ENCODE assay signal across 1 cellular context in the genomic region with DNA sequence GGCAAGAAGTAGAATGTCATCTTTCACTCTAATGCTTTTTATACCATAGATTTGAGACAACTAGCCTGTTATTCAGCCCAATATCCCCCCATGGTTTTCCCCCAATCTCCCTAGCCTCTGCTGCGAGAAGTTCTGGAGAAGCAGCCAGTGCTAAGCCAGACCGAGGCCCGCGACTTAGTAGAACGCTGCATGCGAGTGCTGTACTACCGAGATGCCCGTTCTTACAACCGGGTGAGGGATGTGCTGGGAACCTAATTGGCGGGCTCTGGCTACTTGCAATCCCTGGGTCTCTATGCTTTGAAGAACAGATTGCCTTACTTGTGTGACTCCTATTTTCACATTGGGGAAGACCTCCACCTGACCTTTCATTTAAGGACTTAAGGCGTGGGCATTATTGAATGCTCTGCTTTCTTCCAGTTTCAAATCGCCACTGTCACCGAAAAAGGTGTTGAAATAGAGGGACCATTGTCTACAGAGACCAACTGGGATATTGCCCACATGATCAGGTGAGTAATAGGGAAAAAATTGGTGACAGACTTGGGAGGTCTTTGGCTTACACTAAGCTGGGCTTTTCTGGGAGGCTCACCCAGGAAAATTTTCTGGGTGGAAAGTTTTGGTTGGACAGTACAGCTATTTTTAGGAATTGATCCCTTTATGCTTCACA.
TF ChIP-seq lines count a peak whose summit lies in the region.

No MANE protein-coding gene starts in this region.

TF ChIP-seq in GM12878, 131 proteins besides CTCF, POLR2A, EP300 and RAD21:
- TF ChIP-seq DPF2 (IDR thresholded peaks at IDR 0.05) (no peak), KLF5 (IDR thresholded peaks at IDR 0.05; ENCODE audit: partially characterized antibody) (no peak), CHD2 (IDR thresholded peaks at IDR 0.05; ENCODE audit: borderline replicate concordance, low read depth, low read length) (no peak), MEF2A (IDR thresholded peaks at IDR 0.05; ENCODE audit: insufficient read depth, low read depth, low read length) (no peak), KDM1A (IDR thresholded peaks at IDR 0.05; ENCODE audit: borderline replicate concordance) (no peak), CBX5 (IDR thresholded peaks at IDR 0.05; ENCODE audit: low read depth) (no peak), IKZF1 (conservative IDR thresholded peaks at IDR 0.05) (no peak), JUNB (IDR thresholded peaks at IDR 0.05) (no peak), WRNIP1 (IDR thresholded peaks at IDR 0.05; ENCODE audit: borderline replicate concordance, low read depth, low read length) (no peak), SIN3A (IDR thresholded peaks at IDR 0.05; ENCODE audit: low read depth, low read length) (no peak), SMAD5 (IDR thresholded peaks at IDR 0.05; ENCODE audit: low read depth) (no peak), CHD1 (IDR thresholded peaks at IDR 0.05; ENCODE audit: low read depth, low read length) (no peak)
- TF ChIP-seq, protein P1, sequence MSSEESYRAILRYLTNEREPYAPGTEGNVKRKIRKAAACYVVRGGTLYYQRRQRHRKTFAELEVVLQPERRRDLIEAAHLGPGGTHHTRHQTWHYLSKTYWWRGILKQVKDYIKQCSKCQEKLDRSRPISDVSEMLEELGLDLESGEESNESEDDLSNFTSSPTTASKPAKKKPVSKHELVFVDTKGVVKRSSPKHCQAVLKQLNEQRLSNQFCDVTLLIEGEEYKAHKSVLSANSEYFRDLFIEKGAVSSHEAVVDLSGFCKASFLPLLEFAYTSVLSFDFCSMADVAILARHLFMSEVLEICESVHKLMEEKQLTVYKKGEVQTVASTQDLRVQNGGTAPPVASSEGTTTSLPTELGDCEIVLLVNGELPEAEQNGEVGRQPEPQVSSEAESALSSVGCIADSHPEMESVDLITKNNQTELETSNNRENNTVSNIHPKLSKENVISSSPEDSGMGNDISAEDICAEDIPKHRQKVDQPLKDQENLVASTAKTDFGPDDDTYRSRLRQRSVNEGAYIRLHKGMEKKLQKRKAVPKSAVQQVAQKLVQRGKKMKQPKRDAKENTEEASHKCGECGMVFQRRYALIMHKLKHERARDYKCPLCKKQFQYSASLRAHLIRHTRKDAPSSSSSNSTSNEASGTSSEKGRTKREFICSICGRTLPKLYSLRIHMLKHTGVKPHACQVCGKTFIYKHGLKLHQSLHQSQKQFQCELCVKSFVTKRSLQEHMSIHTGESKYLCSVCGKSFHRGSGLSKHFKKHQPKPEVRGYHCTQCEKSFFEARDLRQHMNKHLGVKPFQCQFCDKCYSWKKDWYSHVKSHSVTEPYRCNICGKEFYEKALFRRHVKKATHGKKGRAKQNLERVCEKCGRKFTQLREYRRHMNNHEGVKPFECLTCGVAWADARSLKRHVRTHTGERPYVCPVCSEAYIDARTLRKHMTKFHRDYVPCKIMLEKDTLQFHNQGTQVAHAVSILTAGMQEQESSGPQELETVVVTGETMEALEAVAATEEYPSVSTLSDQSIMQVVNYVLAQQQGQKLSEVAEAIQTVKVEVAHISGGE (CRISPR knock-in tag; IDR thresholded peaks at IDR 0.05): no peak
- TF ChIP-seq, protein P2, sequence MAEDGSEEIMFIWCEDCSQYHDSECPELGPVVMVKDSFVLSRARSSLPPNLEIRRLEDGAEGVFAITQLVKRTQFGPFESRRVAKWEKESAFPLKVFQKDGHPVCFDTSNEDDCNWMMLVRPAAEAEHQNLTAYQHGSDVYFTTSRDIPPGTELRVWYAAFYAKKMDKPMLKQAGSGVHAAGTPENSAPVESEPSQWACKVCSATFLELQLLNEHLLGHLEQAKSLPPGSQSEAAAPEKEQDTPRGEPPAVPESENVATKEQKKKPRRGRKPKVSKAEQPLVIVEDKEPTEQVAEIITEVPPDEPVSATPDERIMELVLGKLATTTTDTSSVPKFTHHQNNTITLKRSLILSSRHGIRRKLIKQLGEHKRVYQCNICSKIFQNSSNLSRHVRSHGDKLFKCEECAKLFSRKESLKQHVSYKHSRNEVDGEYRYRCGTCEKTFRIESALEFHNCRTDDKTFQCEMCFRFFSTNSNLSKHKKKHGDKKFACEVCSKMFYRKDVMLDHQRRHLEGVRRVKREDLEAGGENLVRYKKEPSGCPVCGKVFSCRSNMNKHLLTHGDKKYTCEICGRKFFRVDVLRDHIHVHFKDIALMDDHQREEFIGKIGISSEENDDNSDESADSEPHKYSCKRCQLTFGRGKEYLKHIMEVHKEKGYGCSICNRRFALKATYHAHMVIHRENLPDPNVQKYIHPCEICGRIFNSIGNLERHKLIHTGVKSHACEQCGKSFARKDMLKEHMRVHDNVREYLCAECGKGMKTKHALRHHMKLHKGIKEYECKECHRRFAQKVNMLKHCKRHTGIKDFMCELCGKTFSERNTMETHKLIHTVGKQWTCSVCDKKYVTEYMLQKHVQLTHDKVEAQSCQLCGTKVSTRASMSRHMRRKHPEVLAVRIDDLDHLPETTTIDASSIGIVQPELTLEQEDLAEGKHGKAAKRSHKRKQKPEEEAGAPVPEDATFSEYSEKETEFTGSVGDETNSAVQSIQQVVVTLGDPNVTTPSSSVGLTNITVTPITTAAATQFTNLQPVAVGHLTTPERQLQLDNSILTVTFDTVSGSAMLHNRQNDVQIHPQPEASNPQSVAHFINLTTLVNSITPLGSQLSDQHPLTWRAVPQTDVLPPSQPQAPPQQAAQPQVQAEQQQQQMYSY (CRISPR knock-in tag; IDR thresholded peaks at IDR 0.05): no peak
- TF ChIP-seq, protein P3, sequence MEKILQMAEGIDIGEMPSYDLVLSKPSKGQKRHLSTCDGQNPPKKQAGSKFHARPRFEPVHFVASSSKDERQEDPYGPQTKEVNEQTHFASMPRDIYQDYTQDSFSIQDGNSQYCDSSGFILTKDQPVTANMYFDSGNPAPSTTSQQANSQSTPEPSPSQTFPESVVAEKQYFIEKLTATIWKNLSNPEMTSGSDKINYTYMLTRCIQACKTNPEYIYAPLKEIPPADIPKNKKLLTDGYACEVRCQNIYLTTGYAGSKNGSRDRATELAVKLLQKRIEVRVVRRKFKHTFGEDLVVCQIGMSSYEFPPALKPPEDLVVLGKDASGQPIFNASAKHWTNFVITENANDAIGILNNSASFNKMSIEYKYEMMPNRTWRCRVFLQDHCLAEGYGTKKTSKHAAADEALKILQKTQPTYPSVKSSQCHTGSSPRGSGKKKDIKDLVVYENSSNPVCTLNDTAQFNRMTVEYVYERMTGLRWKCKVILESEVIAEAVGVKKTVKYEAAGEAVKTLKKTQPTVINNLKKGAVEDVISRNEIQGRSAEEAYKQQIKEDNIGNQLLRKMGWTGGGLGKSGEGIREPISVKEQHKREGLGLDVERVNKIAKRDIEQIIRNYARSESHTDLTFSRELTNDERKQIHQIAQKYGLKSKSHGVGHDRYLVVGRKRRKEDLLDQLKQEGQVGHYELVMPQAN (conservative IDR thresholded peaks at IDR 0.05): no peak
- TF ChIP-seq, protein P4, sequence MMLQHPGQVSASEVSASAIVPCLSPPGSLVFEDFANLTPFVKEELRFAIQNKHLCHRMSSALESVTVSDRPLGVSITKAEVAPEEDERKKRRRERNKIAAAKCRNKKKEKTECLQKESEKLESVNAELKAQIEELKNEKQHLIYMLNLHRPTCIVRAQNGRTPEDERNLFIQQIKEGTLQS (IDR thresholded peaks at IDR 0.05; ENCODE audit: borderline replicate concordance, extremely low read depth, low read depth, low read length): no peak
- TF ChIP-seq, protein P5, sequence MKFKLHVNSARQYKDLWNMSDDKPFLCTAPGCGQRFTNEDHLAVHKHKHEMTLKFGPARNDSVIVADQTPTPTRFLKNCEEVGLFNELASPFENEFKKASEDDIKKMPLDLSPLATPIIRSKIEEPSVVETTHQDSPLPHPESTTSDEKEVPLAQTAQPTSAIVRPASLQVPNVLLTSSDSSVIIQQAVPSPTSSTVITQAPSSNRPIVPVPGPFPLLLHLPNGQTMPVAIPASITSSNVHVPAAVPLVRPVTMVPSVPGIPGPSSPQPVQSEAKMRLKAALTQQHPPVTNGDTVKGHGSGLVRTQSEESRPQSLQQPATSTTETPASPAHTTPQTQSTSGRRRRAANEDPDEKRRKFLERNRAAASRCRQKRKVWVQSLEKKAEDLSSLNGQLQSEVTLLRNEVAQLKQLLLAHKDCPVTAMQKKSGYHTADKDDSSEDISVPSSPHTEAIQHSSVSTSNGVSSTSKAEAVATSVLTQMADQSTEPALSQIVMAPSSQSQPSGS (IDR thresholded peaks at IDR 0.05; ENCODE audit: low read length): no peak
- TF ChIP-seq, protein P6, sequence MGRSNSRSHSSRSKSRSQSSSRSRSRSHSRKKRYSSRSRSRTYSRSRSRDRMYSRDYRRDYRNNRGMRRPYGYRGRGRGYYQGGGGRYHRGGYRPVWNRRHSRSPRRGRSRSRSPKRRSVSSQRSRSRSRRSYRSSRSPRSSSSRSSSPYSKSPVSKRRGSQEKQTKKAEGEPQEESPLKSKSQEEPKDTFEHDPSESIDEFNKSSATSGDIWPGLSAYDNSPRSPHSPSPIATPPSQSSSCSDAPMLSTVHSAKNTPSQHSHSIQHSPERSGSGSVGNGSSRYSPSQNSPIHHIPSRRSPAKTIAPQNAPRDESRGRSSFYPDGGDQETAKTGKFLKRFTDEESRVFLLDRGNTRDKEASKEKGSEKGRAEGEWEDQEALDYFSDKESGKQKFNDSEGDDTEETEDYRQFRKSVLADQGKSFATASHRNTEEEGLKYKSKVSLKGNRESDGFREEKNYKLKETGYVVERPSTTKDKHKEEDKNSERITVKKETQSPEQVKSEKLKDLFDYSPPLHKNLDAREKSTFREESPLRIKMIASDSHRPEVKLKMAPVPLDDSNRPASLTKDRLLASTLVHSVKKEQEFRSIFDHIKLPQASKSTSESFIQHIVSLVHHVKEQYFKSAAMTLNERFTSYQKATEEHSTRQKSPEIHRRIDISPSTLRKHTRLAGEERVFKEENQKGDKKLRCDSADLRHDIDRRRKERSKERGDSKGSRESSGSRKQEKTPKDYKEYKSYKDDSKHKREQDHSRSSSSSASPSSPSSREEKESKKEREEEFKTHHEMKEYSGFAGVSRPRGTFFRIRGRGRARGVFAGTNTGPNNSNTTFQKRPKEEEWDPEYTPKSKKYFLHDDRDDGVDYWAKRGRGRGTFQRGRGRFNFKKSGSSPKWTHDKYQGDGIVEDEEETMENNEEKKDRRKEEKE (IDR thresholded peaks at IDR 0.05): no peak
- TF ChIP-seq, protein P7, sequence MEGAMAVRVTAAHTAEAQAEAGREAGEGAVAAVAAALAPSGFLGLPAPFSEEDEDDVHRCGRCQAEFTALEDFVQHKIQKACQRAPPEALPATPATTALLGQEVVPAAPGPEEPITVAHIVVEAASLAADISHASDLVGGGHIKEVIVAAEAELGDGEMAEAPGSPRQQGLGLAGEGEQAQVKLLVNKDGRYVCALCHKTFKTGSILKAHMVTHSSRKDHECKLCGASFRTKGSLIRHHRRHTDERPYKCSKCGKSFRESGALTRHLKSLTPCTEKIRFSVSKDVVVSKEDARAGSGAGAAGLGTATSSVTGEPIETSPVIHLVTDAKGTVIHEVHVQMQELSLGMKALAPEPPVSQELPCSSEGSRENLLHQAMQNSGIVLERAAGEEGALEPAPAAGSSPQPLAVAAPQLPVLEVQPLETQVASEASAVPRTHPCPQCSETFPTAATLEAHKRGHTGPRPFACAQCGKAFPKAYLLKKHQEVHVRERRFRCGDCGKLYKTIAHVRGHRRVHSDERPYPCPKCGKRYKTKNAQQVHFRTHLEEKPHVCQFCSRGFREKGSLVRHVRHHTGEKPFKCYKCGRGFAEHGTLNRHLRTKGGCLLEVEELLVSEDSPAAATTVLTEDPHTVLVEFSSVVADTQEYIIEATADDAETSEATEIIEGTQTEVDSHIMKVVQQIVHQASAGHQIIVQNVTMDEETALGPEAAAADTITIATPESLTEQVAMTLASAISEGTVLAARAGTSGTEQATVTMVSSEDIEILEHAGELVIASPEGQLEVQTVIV (IDR thresholded peaks at IDR 0.05; ENCODE audit: borderline replicate concordance, partially characterized antibody): no peak
